In the genomic region with DNA sequence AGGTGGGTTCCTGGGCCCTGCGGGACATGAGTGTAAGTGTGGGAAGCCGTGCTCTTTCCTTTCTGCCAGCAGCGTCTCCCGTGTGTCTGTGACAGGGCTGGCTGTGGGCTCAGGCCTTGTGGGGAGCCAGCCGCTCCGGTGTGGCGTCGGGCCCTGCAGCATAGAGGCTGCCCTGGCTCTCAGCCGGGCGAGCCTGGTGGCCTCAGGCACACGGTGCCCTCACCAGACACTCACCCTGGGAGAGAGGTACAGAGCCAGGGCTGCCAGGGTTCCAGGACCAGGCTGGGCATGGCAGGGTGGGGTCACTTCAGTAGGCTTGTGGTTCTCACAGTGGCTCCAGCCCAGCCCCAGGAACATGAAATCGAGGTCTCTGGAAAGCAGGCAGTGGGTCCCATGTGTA, we compare ENCODE assay signal across 14 cellular contexts.
DNase-seq lines count a peak whose midpoint lies in the region; ATAC-seq and TF ChIP-seq lines count a peak whose summit lies in the region.
"Had no signal": no experiment of that assay in that cellular context is flagged by ENCODE, and none has a peak within 500 bp of the region (broad histone marks: within the 10 kb centered on the region; RNA-seq: fewer than 3 reads in every experiment).

No MANE protein-coding gene starts in this region.

- no peak overlapping the region for H3K9ac ChIP-seq in neuronal stem cell (ENCODE audit: low read depth, low read length, poor library complexity)
- H3K9ac ChIP-seq in trophoblast cell (ENCODE audit: low read length), result no peak overlapping the region
- H3K9ac ChIP-seq: BLaER1 treated with 17β-estradiol and CSF1 and Interleukin-3, amounts not matched to agents 10 nM and 100 nM had no signal

- H3K4me1 ChIP-seq in neuronal stem cell (ENCODE audit: control insufficient read depth in 2 of 2, insufficient read depth in 1 of 2, low read depth in 1 of 2, low read length in 2 of 2) (peaks cover 0 to 2% of the 10 kb centered on the region in 2 donors), upper lobe of left lung (no peaks in the 10 kb centered on the region), trophoblast cell (ENCODE audit: control insufficient read depth in 1 of 2, insufficient read depth in 2 of 2, low read length in 2 of 2) (no peaks in the 10 kb centered on the region)

- H3K36me3 ChIP-seq in neuronal stem cell (replicated peaks in 1 of 2; ENCODE audit: control insufficient read depth in 2 of 2, insufficient read depth in 2 of 2, low read length in 2 of 2) (no peaks in the 10 kb centered on the region), upper lobe of left lung (no peaks in the 10 kb centered on the region), trophoblast cell (ENCODE audit: control insufficient read depth in 1 of 2, insufficient read depth in 2 of 2, low read length in 2 of 2) (no peaks in the 10 kb centered on the region)
- H3K36me3 ChIP-seq: BLaER1 treated with 17β-estradiol and CSF1 and Interleukin-3, amounts not matched to agents 10 nM and 100 nM had no signal

- WGBS in neuronal stem cell (ENCODE audit: extremely low coverage in 2 of 2, insufficient read length in 2 of 2, insufficient replicate concordance in 1 of 2), 2 donors, result no CpG with 5 or more reads among the region's 12 CpGs
- 80 to 92% methylated on average over 1 to 12 of the region's 12 CpGs for WGBS in upper lobe of left lung, 2 donors
- WGBS in trophoblast cell (ENCODE audit: extremely low coverage, insufficient coverage, insufficient read length), result no CpG with 5 or more reads among the region's 12 CpGs

- H3K27ac ChIP-seq in neuronal stem cell (replicated peaks; ENCODE audit: low read length) (no peak overlapping the region), upper lobe of left lung (no peak overlapping the region), trophoblast cell (ENCODE audit: low read depth, low read length) (no peak overlapping the region)
- H3K27ac ChIP-seq: BLaER1 treated with 17β-estradiol and CSF1 and Interleukin-3, amounts not matched to agents 10 nM and 100 nM had no signal

- H3K27me3 Mint-ChIP-seq in stimulated activated naive CD8-positive, alpha-beta T cell treated with anti-CD3 and anti-CD28 coated beads, Interleukin-15, amount 100 ng/mL, for 72 hours, result peaks cover 10% of the 10 kb centered on the region
- H3K27me3 Mint-ChIP-seq: B cell had no signal

- H2AK5ac ChIP-seq in neuronal stem cell (ENCODE audit: low read depth, low read length) (peak overlapping the region; percentile 40), trophoblast cell (ENCODE audit: low read length) (no peak overlapping the region)

- TF ChIP-seq POLR2A in upper lobe of left lung (IDR thresholded peaks at IDR 0.05), result no peak

- H3K79me1 ChIP-seq in neuronal stem cell (ENCODE audit: low read depth, low read length) (no peaks in the 10 kb centered on the region), trophoblast cell (ENCODE audit: low read length) (no peaks in the 10 kb centered on the region)

- H3K4me3 Mint-ChIP-seq in stimulated activated naive CD8-positive, alpha-beta T cell treated with anti-CD3 and anti-CD28 coated beads, Interleukin-15, amount 100 ng/mL, for 72 hours, result no peak overlapping the region
- H3K4me3 Mint-ChIP-seq: B cell; CD8-positive, alpha-beta T cell; GM23338; H9 had no signal

- H2AFZ ChIP-seq in neuronal stem cell (ENCODE audit: low read length) (no peak overlapping the region), trophoblast cell (ENCODE audit: insufficient read depth, low read length, poor library complexity) (no peak overlapping the region)
- H2AFZ ChIP-seq: GM23338 had no signal

- no peak overlapping the region for H3K14ac ChIP-seq in neuronal stem cell (ENCODE audit: low read length)
- no peak overlapping the region for H3K14ac ChIP-seq in trophoblast cell (ENCODE audit: low read length)

- H3K4me1 Mint-ChIP-seq in stimulated activated naive CD8-positive, alpha-beta T cell treated with anti-CD3 and anti-CD28 coated beads, Interleukin-15, amount 100 ng/mL, for 72 hours, result no peaks in the 10 kb centered on the region
- H3K4me1 Mint-ChIP-seq: B cell had no signal

- H3K9me3 Mint-ChIP-seq in stimulated activated naive CD8-positive, alpha-beta T cell treated with anti-CD3 and anti-CD28 coated beads, Interleukin-15, amount 100 ng/mL, for 72 hours, result no peaks in the 10 kb centered on the region
- H3K9me3 Mint-ChIP-seq: CD8-positive, alpha-beta T cell; GM23338; H9 had no signal

- H4K91ac ChIP-seq in neuronal stem cell (ENCODE audit: low read depth, low read length, poor library complexity) (no peak overlapping the region), trophoblast cell (ENCODE audit: low read depth, low read length) (no peak overlapping the region)

- TF ChIP-seq CTCF in upper lobe of left lung (IDR thresholded peaks at IDR 0.05), result no peak

- no peak overlapping the region for H3K4me3 ChIP-seq in neuronal stem cell (ENCODE audit: low read length in 2 of 2)
- no peak overlapping the region for H3K4me3 ChIP-seq in upper lobe of left lung
- H3K4me3 ChIP-seq in trophoblast cell (ENCODE audit: low read depth, low read length), result no peak overlapping the region
- H3K4me3 ChIP-seq: BLaER1 treated with 17β-estradiol and CSF1 and Interleukin-3, amounts not matched to agents 10 nM and 100 nM; GM23338 had no signal

- peak; percentile 40 for ATAC-seq in stimulated activated naive CD8-positive, alpha-beta T cell treated with anti-CD3 and anti-CD28 coated beads, Interleukin-15, Interleukin-2, amounts not matched to agents 100 U/mL and 50 U/mL, for 24 hours
- ATAC-seq in stimulated activated naive CD8-positive, alpha-beta T cell treated with anti-CD3 and anti-CD28 coated beads, Interleukin-15, amount 100 ng/mL, for 72 hours, result no peak
- ATAC-seq in upper lobe of left lung (ENCODE audit: low FRiP score in 2 of 2), result peak; percentile 20 to 52
- ATAC-seq: CD8-positive, alpha-beta T cell; GM23338 had no signal

- no peaks in the 10 kb centered on the region for H3K79me2 ChIP-seq in trophoblast cell (ENCODE audit: control insufficient read depth, insufficient read depth, low read length, poor library complexity)

- H2BK5ac ChIP-seq in neuronal stem cell (ENCODE audit: low read length), result no peak overlapping the region
- H2BK5ac ChIP-seq in trophoblast cell (ENCODE audit: low read depth, low read length, poor library complexity), result no peak overlapping the region

- no peak for TF ChIP-seq EP300 in upper lobe of left lung (IDR thresholded peaks at IDR 0.05)

- no peak overlapping the region for H2BK120ac ChIP-seq in neuronal stem cell (ENCODE audit: low read depth, low read length)
- no peak overlapping the region for H2BK120ac ChIP-seq in trophoblast cell (ENCODE audit: insufficient read depth, low read length, poor library complexity)

- peak overlapping the region; percentile 59 for H3K18ac ChIP-seq in neuronal stem cell (ENCODE audit: low read length)
- no peak overlapping the region for H3K18ac ChIP-seq in trophoblast cell (ENCODE audit: low read length)

- H2BK15ac ChIP-seq in neuronal stem cell (ENCODE audit: low read length), result peak overlapping the region; percentile 47

- H2BK12ac ChIP-seq in neuronal stem cell (ENCODE audit: low read length) (no peak overlapping the region), trophoblast cell (ENCODE audit: low read length) (no peak overlapping the region)

- H4K12ac ChIP-seq in trophoblast cell (ENCODE audit: low read depth, low read length), result no peak overlapping the region

- DNase-seq in stimulated activated naive CD8-positive, alpha-beta T cell treated with anti-CD3 and anti-CD28 coated beads, Interleukin-15, Interleukin-2, amounts not matched to agents 100 U/mL and 50 U/mL, for 24 hours, result no peak
- DNase-seq in stimulated activated naive CD8-positive, alpha-beta T cell treated with anti-CD3 and anti-CD28 coated beads, Interleukin-15, amount 100 ng/mL, for 72 hours, result no peak
- DNase-seq in neuronal stem cell (ENCODE audit: low spot score), result no peak
- DNase-seq in upper lobe of left lung, result peak; percentile 7 to 66
- no peak for DNase-seq in inferior parietal cortex (ENCODE audit: extremely low spot score)
- DNase-seq in trophoblast cell, result no peak
- no peak for DNase-seq in stimulated activated CD4-positive, alpha-beta T cell treated with anti-CD3 and anti-CD28 coated beads, Interleukin-12 subunit alpha, Interleukin-12 subunit beta, amount 100 ng/mL, for 4 hours
- DNase-seq: Calu3; CD8-positive, alpha-beta T cell; GF-D8; H9 had no signal

- H3K4me2 ChIP-seq in neuronal stem cell (ENCODE audit: insufficient read depth, low read length, poor library complexity, severe bottlenecking) (no peak overlapping the region), trophoblast cell (ENCODE audit: low read length) (no peak overlapping the region)
- H3K4me2 ChIP-seq: BLaER1 treated with 17β-estradiol and CSF1 and Interleukin-3, amounts not matched to agents 10 nM and 100 nM; GM23338 had no signal

- H3K9me3 ChIP-seq in neuronal stem cell (replicated peaks in 1 of 2; ENCODE audit: control insufficient read depth in 2 of 2, insufficient read depth in 1 of 2, low read depth in 1 of 2, low read length in 2 of 2) (no peaks in the 10 kb centered on the region), upper lobe of left lung (no peaks in the 10 kb centered on the region), trophoblast cell (ENCODE audit: insufficient read depth, low read depth, low read length) (no peaks in the 10 kb centered on the region)
- H3K9me3 ChIP-seq: BLaER1 treated with 17β-estradiol and CSF1 and Interleukin-3, amounts not matched to agents 10 nM and 100 nM had no signal

- no peak overlapping the region for H4K8ac ChIP-seq in neuronal stem cell (ENCODE audit: low read depth, low read length)
- H4K8ac ChIP-seq in trophoblast cell (ENCODE audit: low read depth, low read length), result no peak overlapping the region

- H3K4ac ChIP-seq in neuronal stem cell (ENCODE audit: low read length) (no peak overlapping the region), trophoblast cell (ENCODE audit: low read depth, low read length) (no peak overlapping the region)

- H3K27me3 ChIP-seq in neuronal stem cell (ENCODE audit: control insufficient read depth in 3 of 3, insufficient read depth in 3 of 3, low read depth in 1 of 3, low read length in 3 of 3) (peaks cover 0 to 3% (median 0%) of the 10 kb centered on the region in 3 experiments), upper lobe of left lung (no peaks in the 10 kb centered on the region), trophoblast cell (ENCODE audit: insufficient read depth, low read length) (no peaks in the 10 kb centered on the region)
- H3K27me3 ChIP-seq: BLaER1 treated with 17β-estradiol and CSF1 and Interleukin-3, amounts not matched to agents 10 nM and 100 nM had no signal

- H3K23ac ChIP-seq in neuronal stem cell (ENCODE audit: low read depth, low read length, poor library complexity) (peak overlapping the region; percentile 16), trophoblast cell (ENCODE audit: low read length) (no peak overlapping the region)

- H3K27ac Mint-ChIP-seq in stimulated activated naive CD8-positive, alpha-beta T cell treated with anti-CD3 and anti-CD28 coated beads, Interleukin-15, amount 100 ng/mL, for 72 hours, result peak overlapping the region in 1 of 2 donors; percentile 54
- H3K27ac Mint-ChIP-seq: B cell; CD8-positive, alpha-beta T cell; GM23338 had no signal

Comparison
In these comparisons a context has a peak if more than half of its experiments do, and no peak if none do; other contexts are left out.
1. DNase-seq: peak in upper lobe of left lung (2 of 2); none in stimulated activated naive CD8-positive, alpha-beta T cell treated with anti-CD3 and anti-CD28 coated beads, Interleukin-15, Interleukin-2, amounts not matched to agents 100 U/mL and 50 U/mL, for 24 hours (single experiment), stimulated activated naive CD8-positive, alpha-beta T cell treated with anti-CD3 and anti-CD28 coated beads, Interleukin-15, amount 100 ng/mL, for 72 hours (0 of 2), neuronal stem cell (single experiment), inferior parietal cortex (single experiment), trophoblast cell (0 of 2) and stimulated activated CD4-positive, alpha-beta T cell treated with anti-CD3 and anti-CD28 coated beads, Interleukin-12 subunit alpha, Interleukin-12 subunit beta, amount 100 ng/mL, for 4 hours (single experiment).